Comparison of ENCODE assay signal across 33 cellular contexts in the genomic region with DNA sequence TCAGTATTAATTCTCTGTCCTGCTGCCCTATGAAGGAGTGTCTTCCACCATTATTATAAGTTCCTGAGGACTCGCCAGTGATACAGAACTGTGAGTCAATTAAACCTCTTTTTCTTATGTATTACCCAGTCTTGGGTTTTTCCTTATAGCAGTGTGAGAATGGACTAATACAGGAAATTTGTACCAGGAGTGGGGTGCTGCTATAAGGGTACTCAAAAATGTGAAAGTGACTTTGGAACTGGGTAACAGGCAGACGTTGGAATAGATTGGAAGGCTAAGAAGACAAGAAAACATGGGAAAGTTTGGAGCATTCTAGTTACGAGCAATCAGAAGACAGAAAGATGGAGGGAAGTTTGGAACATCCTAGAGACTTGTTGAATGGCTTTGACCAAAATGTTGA.
DNase-seq lines count a peak whose midpoint lies in the region; ATAC-seq, FAIRE-seq and TF ChIP-seq lines count a peak whose summit lies in the region.
"Had no signal": no experiment of that assay in that cellular context is flagged by ENCODE, and none has a peak within 500 bp of the region (broad histone marks: within the 10 kb centered on the region; RNA-seq: fewer than 3 reads in every experiment).

No MANE protein-coding gene starts in this region.

- no peaks in the 10 kb centered on the region for H3K23me2 ChIP-seq in H9 (ENCODE audit: insufficient read length, low read depth, low read length, poor library complexity, severe bottlenecking)

- H3K27ac ChIP-seq in HEK293 (ENCODE audit: extremely low read depth, low read depth, low read length): no peak overlapping the region
- H3K27ac ChIP-seq in K562 (ENCODE audit: extremely low read depth, low read depth, low read length): no peak overlapping the region
- no peak overlapping the region for H3K27ac ChIP-seq in endodermal cell (ENCODE audit: low read depth, low read length)
- H3K27ac ChIP-seq in H9 (ENCODE audit: insufficient read length, low read depth, low read length): no peak overlapping the region
- H3K27ac ChIP-seq: 22Rv1; A549; BLaER1; BLaER1 treated with 17β-estradiol and CSF1 and Interleukin-3, amounts not matched to agents 10 nM and 100 nM; C4-2B had no signal

- no peaks in the 10 kb centered on the region for H3K79me2 ChIP-seq in K562 (ENCODE audit: control insufficient read depth, insufficient read depth, low read length)
- H3K79me2 ChIP-seq in H9 (ENCODE audit: insufficient read depth, low read length): no peaks in the 10 kb centered on the region

- H3K9me3 Mint-ChIP-seq in endodermal cell (peaks cover 32% of the 10 kb centered on the region), H9 (peaks cover 31 to 32% of the 10 kb centered on the region in 2 experiments)

- H3K4me2 ChIP-seq in K562 (ENCODE audit: insufficient read depth, low read length) (no peak overlapping the region), H9 (ENCODE audit: insufficient read depth, insufficient read length, low read length) (no peak overlapping the region)
- H3K4me2 ChIP-seq: A549; BLaER1; BLaER1 treated with 17β-estradiol and CSF1 and Interleukin-3, amounts not matched to agents 10 nM and 100 nM had no signal

- POLR2A ChIA-PET in HEK293 (lab: Yijun Ruan, JAX) (no interaction called here), K562 (lab: Yijun Ruan, JAX) (no interaction called here)

- H2AK5ac ChIP-seq in H9 (ENCODE audit: insufficient read length, low read length): no peak overlapping the region

- TF ChIP-seq CTCF in HEK293 (tag by site-specific recombination; IDR thresholded peaks at IDR 0.05) (no peak), K562 (IDR thresholded peaks at IDR 0.05 in 2 of 3, conservative IDR thresholded peaks at IDR 0.05 in 1 of 3; ENCODE audit: insufficient read depth in 2 of 3, low read depth in 1 of 3, low read length in 3 of 3) (no peak), endodermal cell (conservative IDR thresholded peaks at IDR 0.05) (no peak), H9 (conservative IDR thresholded peaks at IDR 0.05) (no peak)

- no peak overlapping the region for H3K56ac ChIP-seq in H9 (ENCODE audit: insufficient read length, low read depth, low read length)

- no peak for TF ChIP-seq POLR2A in K562 (conservative IDR thresholded peaks at IDR 0.05)

- TF ChIP-seq EP300 in K562 (IDR thresholded peaks at IDR 0.05; ENCODE audit: low read length): no peak

- FAIRE-seq in K562 (lab: Jason Lieb, UNC): no peak
- FAIRE-seq: A549, D721Med had no signal

- H2AFZ ChIP-seq in K562 (ENCODE audit: low read depth, low read length) (no peak overlapping the region), H9 (ENCODE audit: low read length) (no peak overlapping the region)

- no peaks in the 10 kb centered on the region for H3K9me1 ChIP-seq in K562 (ENCODE audit: control insufficient read depth, insufficient read depth, low read length)

- H2BK20ac ChIP-seq in H9 (ENCODE audit: low read depth, low read length, poor library complexity, severe bottlenecking): no peak overlapping the region

- H3K27me3 Mint-ChIP-seq in endodermal cell (ENCODE audit: insufficient read depth) (no peaks in the 10 kb centered on the region), H9 (ENCODE audit: low read depth) (peaks cover 1% of the 10 kb centered on the region)
- H3K27me3 Mint-ChIP-seq: B cell; CD4-positive, alpha-beta memory T cell; CD4-positive, alpha-beta T cell; CD4-positive, CD25-positive, alpha-beta regulatory T cell; CD8-positive, alpha-beta memory T cell had no signal

- no peaks in the 10 kb centered on the region for H3K36me3 ChIP-seq in HEK293 (ENCODE audit: control insufficient read depth in 2 of 2, insufficient read depth in 1 of 2, low read length in 2 of 2)
- H3K36me3 ChIP-seq in K562 (ENCODE audit: control insufficient read depth, insufficient read depth, low read length): no peaks in the 10 kb centered on the region
- no peaks in the 10 kb centered on the region for H3K36me3 ChIP-seq in endodermal cell (ENCODE audit: control insufficient read depth, insufficient read depth, low read length)
- H3K36me3 ChIP-seq: BE2C; BLaER1; BLaER1 treated with 17β-estradiol and CSF1 and Interleukin-3, amounts not matched to agents 10 nM and 100 nM had no signal

- no peak overlapping the region for H2BK120ac ChIP-seq in H9 (ENCODE audit: low read depth, low read length, poor library complexity, severe bottlenecking)

- 0% methylated on average over 3 of the region's 3 CpGs for WGBS in K562 (ENCODE audit: insufficient coverage, low coverage, missing lambda C conversion rate)
- WGBS in endodermal cell (ENCODE audit: insufficient coverage in 1 of 2, insufficient read length in 1 of 2), 2 experiments: 90 to 91% methylated on average over 3 of the region's 3 CpGs
- WGBS in H9 (ENCODE audit: extremely low coverage, insufficient read length, low lambda C conversion rate): no CpG with 5 or more reads among the region's 3 CpGs

- BruUV-seq in K562 (replicated peaks; lab: Mats Ljungman, UMichigan): no TSS peak

- TF ChIP-seq RAD21 in K562 (CRISPR knock-in tag; conservative IDR thresholded peaks at IDR 0.05 in 1 of 2, IDR thresholded peaks at IDR 0.05 in 1 of 2): no peak

- H3K18ac ChIP-seq in H9 (ENCODE audit: insufficient read length, low read depth, low read length): no peak overlapping the region

- no peaks in the 10 kb centered on the region for H3K4me1 ChIP-seq in HEK293 (ENCODE audit: control insufficient read depth, insufficient read depth, low read length)
- H3K4me1 ChIP-seq in K562 (replicated peaks in 1 of 2; ENCODE audit: control insufficient read depth in 2 of 2, insufficient read depth in 2 of 2, low read length in 2 of 2): no peaks in the 10 kb centered on the region
- no peaks in the 10 kb centered on the region for H3K4me1 ChIP-seq in endodermal cell (ENCODE audit: control insufficient read depth, insufficient read depth, low read length)
- H3K4me1 ChIP-seq in H9 (ENCODE audit: insufficient read depth, low read length): no peaks in the 10 kb centered on the region
- H3K4me1 ChIP-seq: A549; BE2C; BLaER1; BLaER1 treated with 17β-estradiol and CSF1 and Interleukin-3, amounts not matched to agents 10 nM and 100 nM; Caco-2 had no signal

- H3K79me1 ChIP-seq in H9 (ENCODE audit: insufficient read depth, low read depth, low read length, poor library complexity, severe bottlenecking): no peaks in the 10 kb centered on the region

- no peak overlapping the region for H2BK5ac ChIP-seq in H9 (ENCODE audit: insufficient read length, low read length)

- no peaks in the 10 kb centered on the region for H3K9me3 ChIP-seq in HEK293 (ENCODE audit: control insufficient read depth, insufficient read depth, low read depth, low read length)
- no peaks in the 10 kb centered on the region for H3K9me3 ChIP-seq in K562 (replicated peaks; ENCODE audit: control insufficient read depth, insufficient read depth, low read depth, low read length)
- H3K9me3 ChIP-seq in endodermal cell (ENCODE audit: control insufficient read depth, low read length): peaks cover 33% of the 10 kb centered on the region
- peaks cover 11% of the 10 kb centered on the region for H3K9me3 ChIP-seq in H9 (ENCODE audit: control insufficient read depth, low read depth, low read length)
- H3K9me3 ChIP-seq: A549, BE2C, Caco-2 had no signal

- no peak overlapping the region for H3T11ph ChIP-seq in H9 (ENCODE audit: low read length)

- no peak overlapping the region for H3K4ac ChIP-seq in H9 (ENCODE audit: low read depth, low read length)

- no peak overlapping the region for H4K91ac ChIP-seq in H9 (ENCODE audit: insufficient read length, low read depth, low read length)

- H3K27me3 ChIP-seq in K562 (ENCODE audit: control insufficient read depth in 2 of 2, insufficient read depth in 2 of 2, low read length in 2 of 2) (no peaks in the 10 kb centered on the region), endodermal cell (ENCODE audit: control insufficient read depth, insufficient read depth, low read length, poor library complexity, severe bottlenecking) (no peaks in the 10 kb centered on the region), H9 (ENCODE audit: insufficient read depth, low read length) (no peaks in the 10 kb centered on the region)
- H3K27me3 ChIP-seq: BE2C; BLaER1; BLaER1 treated with 17β-estradiol and CSF1 and Interleukin-3, amounts not matched to agents 10 nM and 100 nM had no signal

- no peak overlapping the region for H3K27ac Mint-ChIP-seq in endodermal cell
- no peak overlapping the region for H3K27ac Mint-ChIP-seq in H9
- H3K27ac Mint-ChIP-seq: B cell; CD14-positive monocyte; CD4-positive, alpha-beta memory T cell; CD4-positive, alpha-beta T cell; CD4-positive, CD25-positive, alpha-beta regulatory T cell; CD8-positive, alpha-beta memory T cell; CD8-positive, alpha-beta T cell had no signal

- DNase-seq in K562 (ENCODE audit: extremely low read depth in 1 of 4, low spot score in 3 of 4): no peak
- no peak for DNase-seq in endodermal cell
- DNase-seq in H9: no peak
- DNase-seq in effector CD4-positive, alpha-beta T cell: no peak
- no peak for DNase-seq in putamen (ENCODE audit: low spot score)
- DNase-seq: 8988T; ACHN; AML-193; BE2C; C1 segment of cervical spinal cord; Caco-2; Calu3; CD4-positive, alpha-beta memory T cell; CD4-positive, alpha-beta T cell; CD4-positive, CD25-positive, alpha-beta regulatory T cell; CD8-positive, alpha-beta memory T cell; CD8-positive, alpha-beta T cell; COR-L47; DMS 273 treated with DMSO at 0.1 percent for 48 hours; DMS153; DMS79; DMS79 treated with DMSO at 0.1 percent for 48 hours; DND-41; EL had no signal

- H2BK15ac ChIP-seq in H9 (ENCODE audit: low read depth, low read length): no peak overlapping the region

- H4K8ac ChIP-seq in H9 (replicated peaks; ENCODE audit: insufficient read length, low read depth, low read length): no peak overlapping the region

- intact Hi-C loops in K562 (cut with micrococcal nuclease): no loop called here

- H3K4me1 Mint-ChIP-seq in endodermal cell (no peaks in the 10 kb centered on the region), H9 (no peaks in the 10 kb centered on the region)
- H3K4me1 Mint-ChIP-seq: B cell; CD14-positive monocyte; CD4-positive, alpha-beta memory T cell; CD4-positive, CD25-positive, alpha-beta regulatory T cell; CD8-positive, alpha-beta memory T cell had no signal

- CTCF ChIA-PET in HEK293 (lab: Yijun Ruan, JAX) (no interaction called here), K562 (lab: Yijun Ruan, JAX; ENCODE audit: low intra/inter-chr PET ratio) (no interaction called here)

- H3K4me3 Mint-ChIP-seq in endodermal cell (no peak overlapping the region), H9 (no peak overlapping the region)
- H3K4me3 Mint-ChIP-seq: B cell; CD14-positive monocyte; CD4-positive, alpha-beta memory T cell; CD4-positive, alpha-beta T cell; CD4-positive, CD25-positive, alpha-beta regulatory T cell; CD8-positive, alpha-beta memory T cell; CD8-positive, alpha-beta T cell had no signal

- H3K4me3 ChIP-seq in HEK293 (ENCODE audit: low read depth, low read length) (no peak overlapping the region), K562 (no peak overlapping the region), endodermal cell (ENCODE audit: low read length) (peak overlapping the region; percentile 6)
- H3K4me3 ChIP-seq: A549; BLaER1; BLaER1 treated with 17β-estradiol and CSF1 and Interleukin-3, amounts not matched to agents 10 nM and 100 nM had no signal

- no peak for ATAC-seq in K562
- ATAC-seq: A549; CD8-positive, alpha-beta T cell had no signal

- no peak overlapping the region for H3K14ac ChIP-seq in H9 (ENCODE audit: insufficient read depth, low read length)

- no peak overlapping the region for H4K5ac ChIP-seq in H9 (ENCODE audit: insufficient read length, low read depth, low read length)

- no peak overlapping the region for H3K23ac ChIP-seq in H9 (ENCODE audit: insufficient read length, low read depth, low read length)

- peaks cover 9% of the 10 kb centered on the region for H3K36me3 Mint-ChIP-seq in endodermal cell (ENCODE audit: low read depth)
- H3K36me3 Mint-ChIP-seq in H9 (ENCODE audit: insufficient read depth in 1 of 3, low read depth in 3 of 3): peaks cover 18 to 32% (median 23%) of the 10 kb centered on the region in 3 experiments
- H3K36me3 Mint-ChIP-seq: CD14-positive monocyte; CD4-positive, alpha-beta memory T cell; CD4-positive, CD25-positive, alpha-beta regulatory T cell; CD8-positive, alpha-beta memory T cell; CD8-positive, alpha-beta T cell had no signal

- no peak overlapping the region for H3K9ac ChIP-seq in K562 (ENCODE audit: insufficient read depth in 1 of 2, low read depth in 2 of 2, low read length in 2 of 2)
- H3K9ac ChIP-seq in endodermal cell (ENCODE audit: extremely low read depth, low read length, poor library complexity, severe bottlenecking): no peak overlapping the region
- H3K9ac ChIP-seq in H9 (ENCODE audit: extremely low read depth, insufficient read length, low read length): no peak overlapping the region
- H3K9ac ChIP-seq: BLaER1; BLaER1 treated with 17β-estradiol and CSF1 and Interleukin-3, amounts not matched to agents 10 nM and 100 nM had no signal

- in situ Hi-C loops in K562 (cut with MboI): no loop called here

- H4K20me1 ChIP-seq in K562 (replicated peaks; ENCODE audit: control insufficient read depth, insufficient read depth, low read length) (no peaks in the 10 kb centered on the region), H9 (ENCODE audit: control insufficient read depth, insufficient read depth, insufficient read length) (no peaks in the 10 kb centered on the region)
- H4K20me1 ChIP-seq: BLaER1; BLaER1 treated with 17β-estradiol and CSF1 and Interleukin-3, amounts not matched to agents 10 nM and 100 nM had no signal

- no peak overlapping the region for H2BK12ac ChIP-seq in H9 (ENCODE audit: insufficient read length, low read depth, low read length)

Comparison
In these comparisons a context has a peak if more than half of its experiments do, and no peak if none do; other contexts are left out.
1. Of the 44 proteins assayed by ChIP-seq in both K562 and HEK293: peak only in K562: none; only in HEK293: none; in both: ZNF707; in neither: 43.